Comparison of ENCODE assay signal across 8 cellular contexts in genomic region chr11:126352934-126353801, GRCh38. TPM values are rescaled to one million over a fixed set of nuclear protein-coding genes. Genes with fewer than 3 reads are reported as not detected.
DNase-seq lines count a peak whose midpoint lies in the region; ATAC-seq and TF ChIP-seq lines count a peak whose summit lies in the region.

No MANE protein-coding gene starts in this region.

- intact Hi-C loops in tibial artery (cut with DNase I; ENCODE audit: low total_unique reads): no loop called here

- H2AFZ ChIP-seq in GM23338: no peak overlapping the region

- peaks cover 3% of the 10 kb centered on the region; the same call in 1 of the 2 replicates for H4K20me1 ChIP-seq in GM23338 (replicated peaks; ENCODE audit: insufficient read depth)

- no peaks in the 10 kb centered on the region for H3K9me3 Mint-ChIP-seq in GM23338

- peaks cover 54% of the 10 kb centered on the region for H3K4me1 Mint-ChIP-seq in GM23338

- TF ChIP-seq CTCF in 22Rv1 (IDR thresholded peaks at IDR 0.05) (no peak), GM23338 (conservative IDR thresholded peaks at IDR 0.05; ENCODE audit: low read depth in 2 of 2) (no peak), tibial artery (IDR thresholded peaks at IDR 0.05) (no peak)

- H3K36me3 ChIP-seq in GM23338 (ENCODE audit: insufficient read depth): 0 out of 2 replicates have a peak, but pooled peaks cover 5% of the 10 kb centered on the region
- no peaks in the 10 kb centered on the region for H3K36me3 ChIP-seq in tibial artery

- H3K27ac Mint-ChIP-seq in GM23338: peak overlapping the region; percentile 70; the same call in 1 of the 2 replicates

- H3K27ac ChIP-seq in 22Rv1 (peak overlapping the region; percentile 26; the same call in 1 of the 2 replicates), GM23338 (ENCODE audit: low read depth) (peak overlapping the region; percentile 39), tibial artery (peak overlapping the region; percentile 67 to 68)

- H3K27me3 ChIP-seq in GM23338 (ENCODE audit: insufficient read depth) (no peaks in the 10 kb centered on the region), tibial artery (no peaks in the 10 kb centered on the region)

- 0 out of 2 replicates have a peak, but pooled peaks cover 2% of the 10 kb centered on the region for H3K9me2 ChIP-seq in GM23338 (ENCODE audit: insufficient read depth)

- DNase-seq in GM23338 (ENCODE audit: low spot score) (peak; percentile 57), SK-MEL-5 (ENCODE audit: low read depth, low spot score) (peak; percentile 74), erythroblast (lab: John Stamatoyannopoulos, UW) (peak; percentile 89 to 91), tibial artery (no peak), T-helper 9 cell (no peak), NCI-H345 (lab: John Stamatoyannopoulos, UW) (no peak)
- no peak for DNase-seq in activated CD8-positive, alpha-beta memory T cell treated with anti-CD3 and anti-CD28 coated beads, Interleukin-2, amount 50 U/mL, for 48 hours

- peaks cover 11% of the 10 kb centered on the region for H3K27me3 Mint-ChIP-seq in GM23338 (ENCODE audit: insufficient read depth, low read depth, poor library complexity)

- H3F3A ChIP-seq in GM23338 (replicated peaks; ENCODE audit: low read depth): 0 out of 2 replicates have a peak, but pooled peaks cover 5% of the 10 kb centered on the region

- H3K4me3 Mint-ChIP-seq in GM23338: peak overlapping the region; percentile 56; the same call in 2 of the 3 replicates

- peaks cover 43% of the 10 kb centered on the region for H3K4me1 ChIP-seq in GM23338 (ENCODE audit: insufficient read depth)
- peaks cover 0 to 92% (median 69%) of the 10 kb centered on the region in 4 donors for H3K4me1 ChIP-seq in tibial artery

- H3K4me3 ChIP-seq in GM23338: peak overlapping the region; percentile 31
- H3K4me3 ChIP-seq in tibial artery: no peak overlapping the region

- H3K4me2 ChIP-seq in GM23338: peak overlapping the region; percentile 93

- TF ChIP-seq POLR2A in erythroblast (IDR thresholded peaks at IDR 0.05; ENCODE audit: low read length): peak; percentile 39

- peaks cover 4% of the 10 kb centered on the region for H3K36me3 Mint-ChIP-seq in GM23338 (ENCODE audit: low read depth)

- ATAC-seq in GM23338: no peak

- H3K9me3 ChIP-seq in tibial artery: no peaks in the 10 kb centered on the region

- in situ Hi-C loops in SK-MEL-5 (cut with HindIII; ENCODE audit: low pct_unique_long_range_greater_than_20kb, low sequenced_read_pairs): no loop called here

- H3K79me2 ChIP-seq in GM23338 (replicated peaks; ENCODE audit: insufficient read depth): peaks cover 69% of the 10 kb centered on the region

TF ChIP-seq in GM23338, 12 proteins besides CTCF, POLR2A, EP300 and RAD21:
- no peak for TF ChIP-seq EZH2phosphoT487 (IDR thresholded peaks at IDR 0.05; ENCODE audit: unreplicated experiment)
- TF ChIP-seq, protein P1, sequence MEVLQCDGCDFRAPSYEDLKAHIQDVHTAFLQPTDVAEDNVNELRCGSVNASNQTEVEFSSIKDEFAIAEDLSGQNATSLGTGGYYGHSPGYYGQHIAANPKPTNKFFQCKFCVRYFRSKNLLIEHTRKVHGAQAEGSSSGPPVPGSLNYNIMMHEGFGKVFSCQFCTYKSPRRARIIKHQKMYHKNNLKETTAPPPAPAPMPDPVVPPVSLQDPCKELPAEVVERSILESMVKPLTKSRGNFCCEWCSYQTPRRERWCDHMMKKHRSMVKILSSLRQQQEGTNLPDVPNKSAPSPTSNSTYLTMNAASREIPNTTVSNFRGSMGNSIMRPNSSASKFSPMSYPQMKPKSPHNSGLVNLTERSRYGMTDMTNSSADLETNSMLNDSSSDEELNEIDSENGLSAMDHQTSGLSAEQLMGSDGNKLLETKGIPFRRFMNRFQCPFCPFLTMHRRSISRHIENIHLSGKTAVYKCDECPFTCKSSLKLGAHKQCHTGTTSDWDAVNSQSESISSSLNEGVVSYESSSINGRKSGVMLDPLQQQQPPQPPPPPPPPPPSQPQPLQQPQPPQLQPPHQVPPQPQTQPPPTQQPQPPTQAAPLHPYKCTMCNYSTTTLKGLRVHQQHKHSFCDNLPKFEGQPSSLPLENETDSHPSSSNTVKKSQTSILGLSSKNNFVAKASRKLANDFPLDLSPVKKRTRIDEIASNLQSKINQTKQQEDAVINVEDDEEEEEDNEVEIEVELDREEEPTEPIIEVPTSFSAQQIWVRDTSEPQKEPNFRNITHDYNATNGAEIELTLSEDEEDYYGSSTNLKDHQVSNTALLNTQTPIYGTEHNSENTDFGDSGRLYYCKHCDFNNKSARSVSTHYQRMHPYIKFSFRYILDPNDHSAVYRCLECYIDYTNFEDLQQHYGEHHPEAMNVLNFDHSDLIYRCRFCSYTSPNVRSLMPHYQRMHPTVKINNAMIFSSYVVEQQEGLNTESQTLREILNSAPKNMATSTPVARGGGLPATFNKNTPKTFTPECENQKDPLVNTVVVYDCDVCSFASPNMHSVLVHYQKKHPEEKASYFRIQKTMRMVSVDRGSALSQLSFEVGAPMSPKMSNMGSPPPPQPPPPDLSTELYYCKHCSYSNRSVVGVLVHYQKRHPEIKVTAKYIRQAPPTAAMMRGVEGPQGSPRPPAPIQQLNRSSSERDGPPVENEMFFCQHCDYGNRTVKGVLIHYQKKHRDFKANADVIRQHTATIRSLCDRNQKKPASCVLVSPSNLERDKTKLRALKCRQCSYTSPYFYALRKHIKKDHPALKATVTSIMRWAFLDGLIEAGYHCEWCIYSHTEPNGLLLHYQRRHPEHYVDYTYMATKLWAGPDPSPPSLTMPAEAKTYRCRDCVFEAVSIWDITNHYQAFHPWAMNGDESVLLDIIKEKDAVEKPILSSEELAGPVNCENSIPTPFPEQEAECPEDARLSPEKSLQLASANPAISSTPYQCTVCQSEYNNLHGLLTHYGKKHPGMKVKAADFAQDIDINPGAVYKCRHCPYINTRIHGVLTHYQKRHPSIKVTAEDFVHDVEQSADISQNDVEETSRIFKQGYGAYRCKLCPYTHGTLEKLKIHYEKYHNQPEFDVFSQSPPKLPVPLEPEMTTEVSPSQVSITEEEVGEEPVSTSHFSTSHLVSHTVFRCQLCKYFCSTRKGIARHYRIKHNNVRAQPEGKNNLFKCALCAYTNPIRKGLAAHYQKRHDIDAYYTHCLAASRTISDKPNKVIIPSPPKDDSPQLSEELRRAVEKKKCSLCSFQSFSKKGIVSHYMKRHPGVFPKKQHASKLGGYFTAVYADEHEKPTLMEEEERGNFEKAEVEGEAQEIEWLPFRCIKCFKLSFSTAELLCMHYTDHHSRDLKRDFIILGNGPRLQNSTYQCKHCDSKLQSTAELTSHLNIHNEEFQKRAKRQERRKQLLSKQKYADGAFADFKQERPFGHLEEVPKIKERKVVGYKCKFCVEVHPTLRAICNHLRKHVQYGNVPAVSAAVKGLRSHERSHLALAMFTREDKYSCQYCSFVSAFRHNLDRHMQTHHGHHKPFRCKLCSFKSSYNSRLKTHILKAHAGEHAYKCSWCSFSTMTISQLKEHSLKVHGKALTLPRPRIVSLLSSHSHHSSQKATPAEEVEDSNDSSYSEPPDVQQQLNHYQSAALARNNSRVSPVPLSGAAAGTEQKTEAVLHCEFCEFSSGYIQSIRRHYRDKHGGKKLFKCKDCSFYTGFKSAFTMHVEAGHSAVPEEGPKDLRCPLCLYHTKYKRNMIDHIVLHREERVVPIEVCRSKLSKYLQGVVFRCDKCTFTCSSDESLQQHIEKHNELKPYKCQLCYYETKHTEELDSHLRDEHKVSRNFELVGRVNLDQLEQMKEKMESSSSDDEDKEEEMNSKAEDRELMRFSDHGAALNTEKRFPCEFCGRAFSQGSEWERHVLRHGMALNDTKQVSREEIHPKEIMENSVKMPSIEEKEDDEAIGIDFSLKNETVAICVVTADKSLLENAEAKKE (CRISPR knock-in tag; IDR thresholded peaks at IDR 0.05): 0 out of 2 replicates have a peak, but pooled peaks have one; percentile 24

RNA-seq across cellular contexts. Expression of gene ST3GAL4, which starts 2.3 kb away (rescaled TPM):
- 16.6 and 28.0 TPM in 2 replicates for total RNA-seq in GM23338 (2014; rRNA removed; shearing (Covaris generic))
- polyA plus RNA-seq in GM23338 (2016; fragmentation: Nextera tagmentation; extraction: Ambion mirVana): 10.1 and 10.8 TPM in 2 replicates
- 198 and 242 TPM in 2 replicates for total RNA-seq in SK-MEL-5 (2014; rRNA removed; shearing (Covaris generic))
- 395 and 419 TPM in 2 replicates for polyA plus RNA-seq in SK-MEL-5 (2015; cell fraction: cytosol; rRNA removed)
- 126 and 127 TPM in 2 replicates for polyA plus RNA-seq in SK-MEL-5 (2015; cell fraction: nucleus; rRNA removed)

RNA-seq across cellular contexts. Expression of gene DCPS, which starts 49.3 kb away (rescaled TPM):
- 26.8 and 28.5 TPM in 2 replicates for total RNA-seq in GM23338 (2014; rRNA removed; shearing (Covaris generic))
- 41.1 and 46.4 TPM in 2 replicates for polyA plus RNA-seq in GM23338 (2016; fragmentation: Nextera tagmentation; extraction: Ambion mirVana)
- 9.5 and 12.2 TPM in 2 replicates for total RNA-seq in SK-MEL-5 (2014; rRNA removed; shearing (Covaris generic))
- polyA plus RNA-seq in SK-MEL-5 (2015; cell fraction: cytosol; rRNA removed): 41.2 and 46.1 TPM in 2 replicates
- 13.2 and 13.8 TPM in 2 replicates for polyA plus RNA-seq in SK-MEL-5 (2015; cell fraction: nucleus; rRNA removed)

Comparison
In these comparisons a context has a peak if more than half of its experiments do, and no peak if none do; other contexts are left out.
1. DNase-seq: peak in GM23338 (single experiment), SK-MEL-5 (single experiment) and erythroblast (2 of 2); none in tibial artery (0 of 2), T-helper 9 cell (single experiment), NCI-H345 (single experiment) and activated CD8-positive, alpha-beta memory T cell treated with anti-CD3 and anti-CD28 coated beads, Interleukin-2, amount 50 U/mL, for 48 hours (single experiment).
2. Peak in every context shown above with its lines, with median percentiles within 50 percentile points of each other: H3K27ac ChIP-seq.